21 cellular contexts compared by ENCODE assay signal in genomic region chr21:29221259-29221744, GRCh38.
A peak's percentile ranks its signal among the peaks of the same experiment; 100 is the strongest.
DNase-seq lines count a peak whose midpoint lies in the region; ATAC-seq and TF ChIP-seq lines count a peak whose summit lies in the region.
"Had no signal": no experiment of that assay in that cellular context is flagged by ENCODE, and none has a peak within 500 bp of the region (broad histone marks: within the 10 kb centered on the region; RNA-seq: fewer than 3 reads in every experiment).

No MANE protein-coding gene starts in this region.

- peak overlapping the region; percentile 82 for H3K27ac Mint-ChIP-seq in osteocyte (ENCODE audit: unreplicated experiment)
- H3K27ac Mint-ChIP-seq: activated naive CD8-positive, alpha-beta T cell treated with anti-CD3 and anti-CD28 coated beads, Interleukin-2, amount 10 ng/mL, durations not matched to agents 7 days and 5 days; naive thymus-derived CD8-positive, alpha-beta T cell; progenitor cell of endocrine pancreas had no signal

- no peak for ATAC-seq in HG02870 (IDR thresholded peaks at IDR 0.05; ENCODE audit: unreplicated experiment)
- ATAC-seq: HCT116; naive thymus-derived CD8-positive, alpha-beta T cell; Right ventricle myocardium inferior had no signal

- CTCF ChIA-PET in HEK293 (lab: Yijun Ruan, JAX), result interaction anchor here (1.8 kb wide), 1 partner anchor 17 kb away, joined by 4 read pairs; no protein-coding TSS in a partner anchor

- no peaks in the 10 kb centered on the region for H3K27me3 Mint-ChIP-seq in osteocyte (ENCODE audit: unreplicated experiment)
- H3K27me3 Mint-ChIP-seq: activated naive CD8-positive, alpha-beta T cell treated with anti-CD3 and anti-CD28 coated beads, Interleukin-2, amount 10 ng/mL, durations not matched to agents 7 days and 5 days; naive thymus-derived CD8-positive, alpha-beta T cell; progenitor cell of endocrine pancreas had no signal

- peaks cover 9% of the 10 kb centered on the region for H3K36me3 Mint-ChIP-seq in osteocyte (ENCODE audit: unreplicated experiment)
- H3K36me3 Mint-ChIP-seq: activated naive CD8-positive, alpha-beta T cell treated with anti-CD3 and anti-CD28 coated beads, Interleukin-2, amount 10 ng/mL, durations not matched to agents 7 days and 5 days had no signal

- no peak overlapping the region for H3K4me3 ChIP-seq in HEK293 (ENCODE audit: low read depth, low read length)
- H3K4me3 ChIP-seq: BLaER1, lung, transverse colon had no signal

- TF ChIP-seq CTCF in HEK293 (tag by site-specific recombination; IDR thresholded peaks at IDR 0.05) (no peak), osteocyte (IDR thresholded peaks at IDR 0.05) (no peak)

- H3K36me3 ChIP-seq in HEK293 (ENCODE audit: control insufficient read depth in 2 of 2, insufficient read depth in 1 of 2, low read length in 2 of 2), result no peaks in the 10 kb centered on the region
- H3K36me3 ChIP-seq: BLaER1, transverse colon had no signal

- peaks cover 11% of the 10 kb centered on the region for H3K4me1 ChIP-seq in HEK293 (ENCODE audit: control insufficient read depth, insufficient read depth, low read length)
- H3K4me1 ChIP-seq: BLaER1 had no signal

- peak; percentile 49 for DNase-seq in SHP77 treated with DMSO at 0.1 percent for 48 hours (lab: John Stamatoyannopoulos, UW)
- peak; percentile 8 for DNase-seq in cerebellum (ENCODE audit: low spot score)
- no peak for DNase-seq in osteocyte (ENCODE audit: extremely low spot score, unreplicated experiment)
- DNase-seq in SW 1271 (lab: John Stamatoyannopoulos, UW), result no peak
- DNase-seq in islet precursor cell, result no peak
- DNase-seq in stimulated activated CD4-positive, alpha-beta T cell treated with anti-CD3 and anti-CD28 coated beads, Interleukin-4, amount 100 ng/mL, for 24 hours, result no peak
- DNase-seq: activated CD4-positive, CD25-positive, alpha-beta regulatory T cell; activated CD8-positive, alpha-beta memory T cell treated with anti-CD3 and anti-CD28 coated beads for 24 hours; activated naive CD8-positive, alpha-beta T cell treated with anti-CD3 and anti-CD28 coated beads, Interleukin-2, amount 10 ng/mL, durations not matched to agents 7 days and 5 days; naive thymus-derived CD8-positive, alpha-beta T cell; NCI-H187; stimulated activated naive CD4-positive, alpha-beta T cell treated with Interleukin-2 at 50 U/mL for 16 hours; T-helper 2 cell; transverse colon had no signal

- POLR2A ChIA-PET in HEK293 (lab: Yijun Ruan, JAX), result interaction anchor here (0.6 kb wide), 2 partner anchors 10 to 12 kb away, joined by 3 read pairs; no protein-coding TSS in a partner anchor

- no peak overlapping the region for H3K4me3 Mint-ChIP-seq in osteocyte (ENCODE audit: unreplicated experiment)
- H3K4me3 Mint-ChIP-seq: activated naive CD8-positive, alpha-beta T cell treated with anti-CD3 and anti-CD28 coated beads, Interleukin-2, amount 10 ng/mL, durations not matched to agents 7 days and 5 days; naive thymus-derived CD8-positive, alpha-beta T cell had no signal

- no peak overlapping the region for H3K27ac ChIP-seq in HEK293 (ENCODE audit: extremely low read depth, low read depth, low read length)
- H3K27ac ChIP-seq: BLaER1, transverse colon had no signal

- peaks cover 59% of the 10 kb centered on the region for H3K4me1 Mint-ChIP-seq in osteocyte (ENCODE audit: unreplicated experiment)
- H3K4me1 Mint-ChIP-seq: activated naive CD8-positive, alpha-beta T cell treated with anti-CD3 and anti-CD28 coated beads, Interleukin-2, amount 10 ng/mL, durations not matched to agents 7 days and 5 days had no signal

- no peaks in the 10 kb centered on the region for H3K9me3 ChIP-seq in HEK293 (ENCODE audit: control insufficient read depth, insufficient read depth, low read depth, low read length)
- H3K9me3 ChIP-seq: transverse colon had no signal

- peaks cover 18% of the 10 kb centered on the region for H3K9me3 Mint-ChIP-seq in osteocyte (ENCODE audit: unreplicated experiment)
- H3K9me3 Mint-ChIP-seq: activated naive CD8-positive, alpha-beta T cell treated with anti-CD3 and anti-CD28 coated beads, Interleukin-2, amount 10 ng/mL, durations not matched to agents 7 days and 5 days had no signal

TF ChIP-seq in HEK293, 187 proteins besides CTCF, POLR2A, EP300 and RAD21 (continues in another document):
- TF ChIP-seq ZNF677 (tag by site-specific recombination; IDR thresholded peaks at IDR 0.05) (no peak), HOXA7 (CRISPR knock-in tag; IDR thresholded peaks at IDR 0.05; ENCODE audit: borderline replicate concordance) (no peak), GLIS1 (tag by site-specific recombination; IDR thresholded peaks at IDR 0.05) (peak; percentile 95), ZNF169 (tag by site-specific recombination; IDR thresholded peaks at IDR 0.05) (no peak), ZNF398 (tag by site-specific recombination; IDR thresholded peaks at IDR 0.05) (peak; percentile 35; the same call in 1 of the 2 replicates), ZNF629 (tag by site-specific recombination; IDR thresholded peaks at IDR 0.05) (peak; percentile 88), ZNF16 (tag by site-specific recombination; IDR thresholded peaks at IDR 0.05; ENCODE audit: low read depth) (no peak), ZNF623 (tag by site-specific recombination; IDR thresholded peaks at IDR 0.05) (peak; percentile 5; the same call in 1 of the 2 replicates), ZNF146 (tag by site-specific recombination; IDR thresholded peaks at IDR 0.05) (no peak), ZNF221 (tag by site-specific recombination; IDR thresholded peaks at IDR 0.05; ENCODE audit: borderline replicate concordance) (no peak), ZNF561 (tag by site-specific recombination; IDR thresholded peaks at IDR 0.05; ENCODE audit: borderline replicate concordance) (no peak), ZFP69B (tag by site-specific recombination; IDR thresholded peaks at IDR 0.05) (0 out of 2 replicates have a peak, but pooled peaks have one; percentile 48), IKZF3 (tag by site-specific recombination; IDR thresholded peaks at IDR 0.05) (no peak), ZBTB8A (tag by site-specific recombination; IDR thresholded peaks at IDR 0.05) (0 out of 2 replicates have a peak, but pooled peaks have one; percentile 18), ZNF776 (tag by site-specific recombination; IDR thresholded peaks at IDR 0.05; ENCODE audit: borderline replicate concordance) (no peak), ZNF549 (tag by site-specific recombination; IDR thresholded peaks at IDR 0.05) (no peak), ZNF704 (tag by site-specific recombination; IDR thresholded peaks at IDR 0.05) (no peak), ZNF404 (tag by site-specific recombination; IDR thresholded peaks at IDR 0.05) (no peak), RBAK (tag by site-specific recombination; IDR thresholded peaks at IDR 0.05) (no peak), ZBTB1 (tag by site-specific recombination; IDR thresholded peaks at IDR 0.05) (no peak), ZNF2 (tag by site-specific recombination; IDR thresholded peaks at IDR 0.05) (0 out of 2 replicates have a peak, but pooled peaks have one; percentile 18)

Comparison
In these comparisons a context has a peak if more than half of its experiments do, and no peak if none do; other contexts are left out.
1. DNase-seq: peak in SHP77 treated with DMSO at 0.1 percent for 48 hours (single experiment) and cerebellum (single experiment); none in osteocyte (single experiment), SW 1271 (0 of 2), islet precursor cell (single experiment) and stimulated activated CD4-positive, alpha-beta T cell treated with anti-CD3 and anti-CD28 coated beads, Interleukin-4, amount 100 ng/mL, for 24 hours (single experiment).